In the genomic region with DNA sequence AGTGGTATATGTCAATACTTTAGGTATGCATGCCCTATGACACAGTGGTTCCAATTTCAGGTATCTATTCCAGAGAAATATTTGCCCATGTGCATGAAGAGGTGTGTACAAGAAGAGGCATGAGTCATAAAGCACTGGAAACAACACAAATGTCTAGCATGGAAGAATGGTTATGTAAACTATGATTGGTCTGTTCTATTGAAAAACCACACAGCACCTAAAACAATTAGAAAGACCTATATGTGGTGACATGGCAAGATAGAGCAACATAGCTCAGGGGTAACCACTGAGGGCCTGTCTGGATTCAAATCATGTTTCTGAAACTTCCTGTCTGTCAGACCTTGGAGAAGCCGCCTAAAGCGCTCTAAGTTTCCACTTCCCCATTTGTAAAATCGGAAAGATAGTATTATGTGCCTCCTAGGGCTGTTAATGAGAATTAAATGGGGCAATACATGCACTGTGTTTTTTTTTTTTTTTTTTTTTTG, we compare ENCODE assay signal across 9 cellular contexts.
DNase-seq lines count a peak whose midpoint lies in the region; ATAC-seq and TF ChIP-seq lines count a peak whose summit lies in the region.
"Had no signal": no experiment of that assay in that cellular context is flagged by ENCODE, and none has a peak within 500 bp of the region (broad histone marks: within the 10 kb centered on the region; RNA-seq: fewer than 3 reads in every experiment).

No MANE protein-coding gene starts in this region.

- peaks cover 9% of the 10 kb centered on the region for H3K4me1 Mint-ChIP-seq in activated CD8-positive, alpha-beta T cell treated with anti-CD3 and anti-CD28 coated beads, Interleukin-2, amount 10 ng/mL, durations not matched to agents 7 days and 5 days (ENCODE audit: low read depth)
- H3K4me1 Mint-ChIP-seq in chondrocyte (ENCODE audit: low read depth): no peaks in the 10 kb centered on the region

- no peaks in the 10 kb centered on the region for H3K36me3 Mint-ChIP-seq in activated CD8-positive, alpha-beta T cell treated with anti-CD3 and anti-CD28 coated beads, Interleukin-2, amount 10 ng/mL, durations not matched to agents 7 days and 5 days (ENCODE audit: low read depth)
- no peaks in the 10 kb centered on the region for H3K36me3 Mint-ChIP-seq in chondrocyte (ENCODE audit: low read depth)

- H3K9me2 ChIP-seq in Karpas-422 (replicated peaks; ENCODE audit: insufficient read depth, low read length): no peaks in the 10 kb centered on the region

- H3K9me3 Mint-ChIP-seq in activated CD8-positive, alpha-beta T cell treated with anti-CD3 and anti-CD28 coated beads, Interleukin-2, amount 10 ng/mL, durations not matched to agents 7 days and 5 days (ENCODE audit: insufficient read depth): no peaks in the 10 kb centered on the region
- no peaks in the 10 kb centered on the region for H3K9me3 Mint-ChIP-seq in chondrocyte (ENCODE audit: low read depth)

- H3K9me3 ChIP-seq in Karpas-422 (ENCODE audit: low read length): no peaks in the 10 kb centered on the region
- H3K9me3 ChIP-seq: Peyer's patch had no signal

- H4K20me1 ChIP-seq in Karpas-422 (ENCODE audit: insufficient read depth, low read depth, low read length): no peaks in the 10 kb centered on the region

- no peak overlapping the region for H3K27ac Mint-ChIP-seq in activated CD8-positive, alpha-beta T cell treated with anti-CD3 and anti-CD28 coated beads, Interleukin-2, amount 10 ng/mL, durations not matched to agents 7 days and 5 days
- H3K27ac Mint-ChIP-seq in chondrocyte (ENCODE audit: unreplicated experiment): no peak overlapping the region

- H2AFZ ChIP-seq in Karpas-422 (ENCODE audit: low read length): no peak overlapping the region

- CTCF ChIA-PET in activated CD8-positive, alpha-beta T cell treated with anti-CD3 and anti-CD28 coated beads, Interleukin-2, amount 10 ng/mL, durations not matched to agents 7 days and 5 days (lab: Charles Lee): no interaction called here

- no peak overlapping the region for H3K4me3 ChIP-seq in Karpas-422 (ENCODE audit: low read length)
- H3K4me3 ChIP-seq: Peyer's patch had no signal

- DNase-seq in Karpas-422: peak; percentile 83
- no peak for DNase-seq in activated CD8-positive, alpha-beta T cell treated with anti-CD3 and anti-CD28 coated beads, Interleukin-2, amount 10 ng/mL, durations not matched to agents 7 days and 5 days
- DNase-seq in stimulated activated CD4-positive, alpha-beta T cell treated with anti-CD3 and anti-CD28 coated beads, Interleukin-2, amount 100 ng/mL, for 24 hours: peak; percentile 25 to 27
- DNase-seq in NCI-H1694 treated with DMSO at 0.1 percent for 48 hours (lab: John Stamatoyannopoulos, UW): no peak
- no peak for DNase-seq in chondrocyte (ENCODE audit: low spot score)
- no peak for DNase-seq in dedifferentiated amniotic fluid mesenchymal stem cell (ENCODE audit: extremely low spot score)

- H3K36me3 ChIP-seq in Karpas-422 (ENCODE audit: insufficient read depth, low read length): no peaks in the 10 kb centered on the region
- H3K36me3 ChIP-seq: Peyer's patch had no signal

- H3K4me3 Mint-ChIP-seq in activated CD8-positive, alpha-beta T cell treated with anti-CD3 and anti-CD28 coated beads, Interleukin-2, amount 10 ng/mL, durations not matched to agents 7 days and 5 days: no peak overlapping the region
- H3K4me3 Mint-ChIP-seq in chondrocyte (ENCODE audit: unreplicated experiment): no peak overlapping the region

- H3K27ac ChIP-seq in Karpas-422 (ENCODE audit: low read length): no peak overlapping the region

- no peaks in the 10 kb centered on the region for H3K27me3 ChIP-seq in Karpas-422 (ENCODE audit: low read length)
- H3K27me3 ChIP-seq: Peyer's patch had no signal

- ATAC-seq in GM18520 (IDR thresholded peaks at IDR 0.05; ENCODE audit: unreplicated experiment) (peak; percentile 86), GM21737 (IDR thresholded peaks at IDR 0.05; ENCODE audit: unreplicated experiment) (peak; percentile 89)
- ATAC-seq in activated CD8-positive, alpha-beta T cell treated with anti-CD3 and anti-CD28 coated beads, Interleukin-2, amount 10 ng/mL, durations not matched to agents 7 days and 5 days: peak; percentile 60

- POLR2A ChIA-PET in activated CD8-positive, alpha-beta T cell treated with anti-CD3 and anti-CD28 coated beads, Interleukin-2, amount 10 ng/mL, durations not matched to agents 7 days and 5 days (lab: Charles Lee): no interaction called here

- TF ChIP-seq CTCF in chondrocyte (IDR thresholded peaks at IDR 0.05): no peak

- H3K27me3 Mint-ChIP-seq in activated CD8-positive, alpha-beta T cell treated with anti-CD3 and anti-CD28 coated beads, Interleukin-2, amount 10 ng/mL, durations not matched to agents 7 days and 5 days (ENCODE audit: low read depth): no peaks in the 10 kb centered on the region
- H3K27me3 Mint-ChIP-seq in chondrocyte (ENCODE audit: low read depth): no peaks in the 10 kb centered on the region

- H3K4me2 ChIP-seq in Karpas-422 (ENCODE audit: low read depth, low read length, poor library complexity, severe bottlenecking): no peak overlapping the region

- H3K4me1 ChIP-seq in Karpas-422 (ENCODE audit: low read length): peaks cover 9% of the 10 kb centered on the region
- H3K4me1 ChIP-seq: Peyer's patch had no signal

- no peaks in the 10 kb centered on the region for H3K79me2 ChIP-seq in Karpas-422 (ENCODE audit: low read length)

- H3K9ac ChIP-seq in Karpas-422 (ENCODE audit: low read length): no peak overlapping the region

Comparison
In these comparisons a context has a peak if more than half of its experiments do, and no peak if none do; other contexts are left out.
1. DNase-seq: peak in Karpas-422 (single experiment) and stimulated activated CD4-positive, alpha-beta T cell treated with anti-CD3 and anti-CD28 coated beads, Interleukin-2, amount 100 ng/mL, for 24 hours (2 of 2); none in activated CD8-positive, alpha-beta T cell treated with anti-CD3 and anti-CD28 coated beads, Interleukin-2, amount 10 ng/mL, durations not matched to agents 7 days and 5 days (single experiment), NCI-H1694 treated with DMSO at 0.1 percent for 48 hours (single experiment), chondrocyte (single experiment) and dedifferentiated amniotic fluid mesenchymal stem cell (single experiment).
2. Peak in every context shown above with its lines, with median percentiles within 50 percentile points of each other: ATAC-seq.